Comparison of ENCODE assay signal across 7 cellular contexts in the genomic region with DNA sequence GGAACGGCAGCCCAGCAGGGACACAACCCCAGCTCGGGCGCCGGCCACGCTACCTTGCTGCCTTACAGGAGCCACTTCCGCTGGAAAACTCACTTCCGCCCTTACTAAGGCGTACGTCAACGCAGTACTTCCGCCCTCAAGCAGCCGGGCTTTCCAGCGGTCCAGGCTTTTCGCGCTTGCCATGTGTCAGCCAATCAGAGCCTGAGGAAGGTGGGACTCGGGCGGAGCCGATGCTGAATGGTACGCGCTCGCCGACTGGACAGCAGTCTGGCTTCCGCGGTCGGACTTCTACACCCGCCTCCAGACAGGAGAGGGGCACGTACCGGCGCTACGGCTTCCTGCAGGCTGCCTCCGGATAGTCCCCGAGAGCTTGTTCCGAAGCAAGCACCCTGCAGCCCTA. TPM values are rescaled to one million over a fixed set of nuclear protein-coding genes. Genes with fewer than 3 reads are reported as not detected.
A peak's percentile ranks its signal among the peaks of the same experiment; 100 is the strongest.
DNase-seq lines count a peak whose midpoint lies in the region; ATAC-seq, FAIRE-seq and TF ChIP-seq lines count a peak whose summit lies in the region.
"Not testable (repeated sequence)": the region's sequence is repeated elsewhere in the genome, so short reads cannot be mapped to it uniquely, and the experiment has no call there.

A gene (minus strand): TSS at position 83 of the 400 bp plus-strand sequence. CDS start 98 bp downstream, outside the sequence.
A gene (plus strand): TSS at position 265 of the 400 bp plus-strand sequence.

- H3K4me2 ChIP-seq in OCI-LY7 (ENCODE audit: low read length): not testable (repeated sequence)

- not testable (repeated sequence) for H3K79me2 ChIP-seq in OCI-LY7 (ENCODE audit: insufficient read depth, low read depth, low read length)

- POLR2A ChIA-PET in OCI-LY7 (lab: Charles Lee); activated naive CD8-positive, alpha-beta T cell treated with anti-CD3 and anti-CD28 coated beads, Interleukin-2, amount 10 ng/mL, durations not matched to agents 7 days and 5 days (lab: Charles Lee): not testable (repeated sequence)

- TF ChIP-seq CTCF in OCI-LY7 (conservative IDR thresholded peaks at IDR 0.05; ENCODE audit: low read length); cardiac muscle cell (IDR thresholded peaks at IDR 0.05; ENCODE audit: low read depth, low read length); pancreas (IDR thresholded peaks at IDR 0.05): not testable (repeated sequence)

- DNase-seq in OCI-LY7 (ENCODE audit: low spot score); activated naive CD8-positive, alpha-beta T cell treated with anti-CD3 and anti-CD28 coated beads, Interleukin-2, amount 10 ng/mL, durations not matched to agents 7 days and 5 days; cardiac muscle cell (ENCODE audit: low read depth in 1 of 2, low spot score in 1 of 2); pancreas: not testable (repeated sequence)

- H3K9me3 Mint-ChIP-seq in activated naive CD8-positive, alpha-beta T cell treated with anti-CD3 and anti-CD28 coated beads, Interleukin-2, amount 10 ng/mL, durations not matched to agents 7 days and 5 days: not testable (repeated sequence)

- H3K27me3 ChIP-seq in cardiac muscle cell, pancreas: not testable (repeated sequence)

- H3K27ac ChIP-seq in OCI-LY7 (ENCODE audit: low read depth, low read length, poor library complexity, severe bottlenecking); cardiac muscle cell; pancreas: not testable (repeated sequence)

- not testable (repeated sequence) for H3K36me3 ChIP-seq in OCI-LY7 (ENCODE audit: insufficient read depth, low read length); cardiac muscle cell; pancreas

- not testable (repeated sequence) for H2AFZ ChIP-seq in OCI-LY7 (ENCODE audit: low read length)

- intact Hi-C loops in OCI-LY7 (cut with micrococcal nuclease; ENCODE audit: unreplicated experiment); pancreas (cut with DNase I): not testable (repeated sequence)

- H3K4me1 Mint-ChIP-seq in activated naive CD8-positive, alpha-beta T cell treated with anti-CD3 and anti-CD28 coated beads, Interleukin-2, amount 10 ng/mL, durations not matched to agents 7 days and 5 days: not testable (repeated sequence)

- peak; percentile 91 for ATAC-seq in GM18870 (IDR thresholded peaks at IDR 0.05; ENCODE audit: unreplicated experiment)
- ATAC-seq in GM21737 (IDR thresholded peaks at IDR 0.05; ENCODE audit: unreplicated experiment): peak; percentile 85
- ATAC-seq in HG03095 (IDR thresholded peaks at IDR 0.05; ENCODE audit: unreplicated experiment): peak; percentile 84
- ATAC-seq in activated naive CD8-positive, alpha-beta T cell treated with anti-CD3 and anti-CD28 coated beads, Interleukin-2, amount 10 ng/mL, durations not matched to agents 7 days and 5 days (ENCODE audit: low read depth): peak; percentile 85
- ATAC-seq in pancreas: peak; percentile 90 to 96 (median 91)

- H3K9me2 ChIP-seq in OCI-LY7 (ENCODE audit: insufficient read depth, low read length): not testable (repeated sequence)

- not testable (repeated sequence) for H3K4me3 ChIP-seq in OCI-LY7 (ENCODE audit: low read depth, low read length, poor library complexity, severe bottlenecking); cardiac muscle cell; pancreas

- CTCF ChIA-PET in OCI-LY7 (lab: Charles Lee; ENCODE audit: unreplicated experiment): not testable (repeated sequence)

- not testable (repeated sequence) for H3K4me1 ChIP-seq in OCI-LY7 (ENCODE audit: insufficient read depth, low read length, poor library complexity, severe bottlenecking); cardiac muscle cell (ENCODE audit: low read depth); pancreas

- not testable (repeated sequence) for H3K27ac Mint-ChIP-seq in activated naive CD8-positive, alpha-beta T cell treated with anti-CD3 and anti-CD28 coated beads, Interleukin-2, amount 10 ng/mL, durations not matched to agents 7 days and 5 days

- not testable (repeated sequence) for H3K4me3 Mint-ChIP-seq in activated naive CD8-positive, alpha-beta T cell treated with anti-CD3 and anti-CD28 coated beads, Interleukin-2, amount 10 ng/mL, durations not matched to agents 7 days and 5 days

- not testable (repeated sequence) for H4K20me1 ChIP-seq in OCI-LY7 (ENCODE audit: insufficient read depth, low read length)

- not testable (repeated sequence) for H3K36me3 Mint-ChIP-seq in activated naive CD8-positive, alpha-beta T cell treated with anti-CD3 and anti-CD28 coated beads, Interleukin-2, amount 10 ng/mL, durations not matched to agents 7 days and 5 days

- BruUV-seq in OCI-LY7 (replicated peaks; lab: Mats Ljungman, UMichigan): not testable (repeated sequence)

- H3K27me3 Mint-ChIP-seq in activated naive CD8-positive, alpha-beta T cell treated with anti-CD3 and anti-CD28 coated beads, Interleukin-2, amount 10 ng/mL, durations not matched to agents 7 days and 5 days: not testable (repeated sequence)

- not testable (repeated sequence) for H3K9me3 ChIP-seq in OCI-LY7 (ENCODE audit: low read length); cardiac muscle cell (ENCODE audit: low read depth); pancreas

- peak; percentile 96 for FAIRE-seq in pancreas (lab: Jason Lieb, UNC)

- WGBS in pancreas, 2 donors: no CpG with 5 or more reads among the region's 33 CpGs

RNA-seq across cellular contexts. Expression of the first gene that starts in this region (rescaled TPM):
- total RNA-seq in OCI-LY7 (2014; rRNA removed; shearing (Covaris generic)): 47.6 and 55.7 TPM in 2 replicates
- 8.9 and 13.8 TPM in 2 replicates for total RNA-seq in OCI-LY7 (2022)
- total RNA-seq in activated naive CD8-positive, alpha-beta T cell treated with anti-CD3 and anti-CD28 coated beads, Interleukin-2, amount 10 ng/mL, durations not matched to agents 7 days and 5 days: 10 to 100 TPM in 1 of 2 experiments, 1 to 10 TPM in 1; 8.6 to 12.1 TPM
- total RNA-seq in cardiac muscle cell: 17.1 and 27.0 TPM in 2 replicates
- 6.6 and 7.6 TPM in 2 replicates for polyA plus RNA-seq in cardiac muscle cell
- total RNA-seq in pancreas: 1 to 10 TPM; 1.1 to 3.5 (median 2.0) TPM
- 1 to 10 TPM; 7.4 to 9.0 TPM for polyA plus RNA-seq in pancreas

RNA-seq across cellular contexts. Expression of the second gene that starts in this region (rescaled TPM):
- 13.4 and 19.2 TPM in 2 replicates for total RNA-seq in OCI-LY7 (2014; rRNA removed; shearing (Covaris generic))
- 47.8 and 78.6 TPM in 2 replicates for total RNA-seq in OCI-LY7 (2022)
- 10 to 100 TPM; 19.9 to 68.2 TPM for total RNA-seq in activated naive CD8-positive, alpha-beta T cell treated with anti-CD3 and anti-CD28 coated beads, Interleukin-2, amount 10 ng/mL, durations not matched to agents 7 days and 5 days
- total RNA-seq in cardiac muscle cell: 17.5 and 31.1 TPM in 2 replicates
- polyA plus RNA-seq in cardiac muscle cell: 13.6 and 18.8 TPM in 2 replicates
- total RNA-seq in pancreas: 10 to 100 TPM in 4 of 6 donors, 1 to 10 TPM in 2; 6.5 to 22.1 (median 14.2) TPM
- polyA plus RNA-seq in pancreas: 10 to 100 TPM; 11.4 to 15.3 TPM
